Comparison of ENCODE assay signal across 2 cellular contexts in genomic region chr5:174511711-174512253, GRCh38.
A peak's percentile ranks its signal among the peaks of the same experiment; 100 is the strongest.
TF ChIP-seq lines count a peak whose summit lies in the region.

No MANE protein-coding gene starts in this region.

TF ChIP-seq in A549, 52 proteins besides CTCF, POLR2A, EP300 and RAD21 (continued from another document):
- no peak for TF ChIP-seq ESRRA (IDR thresholded peaks at IDR 0.05; ENCODE audit: borderline replicate concordance, low read length)
- TF ChIP-seq RARB (CRISPR knock-in tag; IDR thresholded peaks at IDR 0.05) = no peak

TF ChIP-seq in HEK293, 187 proteins besides CTCF, POLR2A, EP300 and RAD21 (continued from another document):
- TF ChIP-seq TSHZ1 (tag by site-specific recombination; IDR thresholded peaks at IDR 0.05; ENCODE audit: borderline replicate concordance) (no peak), OSR2 (tag by site-specific recombination; IDR thresholded peaks at IDR 0.05) (peak; percentile 17; the same call in 1 of the 2 replicates), ZNF830 (tag by site-specific recombination; IDR thresholded peaks at IDR 0.05; ENCODE audit: low read depth) (no peak), ZNF174 (tag by site-specific recombination; IDR thresholded peaks at IDR 0.05) (no peak), TCF7L2 (IDR thresholded peaks at IDR 0.05; ENCODE audit: borderline replicate concordance, low read depth, low read length) (no peak), PBX3 (CRISPR knock-in tag; IDR thresholded peaks at IDR 0.05) (no peak), ZBTB8A (tag by site-specific recombination; IDR thresholded peaks at IDR 0.05) (no peak)
TF ChIP-seq in HEK293: peak in this region for 5.
